15 cellular contexts compared by ENCODE assay signal in the genomic region with DNA sequence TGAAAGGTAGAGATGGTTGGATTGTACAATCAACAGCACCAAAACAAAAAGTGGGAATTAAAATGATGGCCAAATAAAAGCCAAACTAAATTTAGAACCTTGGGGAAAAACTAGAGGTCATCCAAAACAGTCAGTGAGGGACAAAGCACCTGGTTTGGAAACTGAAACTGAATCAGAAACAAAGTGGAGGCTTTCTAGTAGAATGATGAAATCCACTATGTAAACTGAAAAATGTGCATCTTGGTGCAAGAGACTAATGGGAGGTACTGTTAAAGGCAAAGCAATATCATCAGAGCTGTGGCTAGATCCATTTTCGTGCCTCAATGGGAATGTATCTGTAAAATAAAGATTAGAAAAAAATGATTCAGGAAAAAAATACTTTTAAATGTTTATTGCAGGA.
DNase-seq lines count a peak whose midpoint lies in the region; ATAC-seq lines count a peak whose summit lies in the region.
"Had no signal": no experiment of that assay in that cellular context is flagged by ENCODE, and none has a peak within 500 bp of the region (broad histone marks: within the 10 kb centered on the region; RNA-seq: fewer than 3 reads in every experiment).

No MANE protein-coding gene starts in this region.

- peaks cover 12% of the 10 kb centered on the region for H3K9me3 Mint-ChIP-seq in natural killer cell treated with Interleukin-12 subunit alpha and Interleukin-12 subunit beta and Interleukin-15 and Interleukin-18, amount 100 ng/mL, for 72 hours

- H3K36me3 Mint-ChIP-seq in natural killer cell treated with Interleukin-12 subunit alpha and Interleukin-12 subunit beta and Interleukin-15 and Interleukin-18, amount 100 ng/mL, for 72 hours = no peaks in the 10 kb centered on the region

- DNase-seq in ELR (ENCODE audit: low read depth) = peak; percentile 13
- peak; percentile 12 for DNase-seq in RPMI8226
- DNase-seq in natural killer cell treated with Interleukin-12 subunit alpha and Interleukin-12 subunit beta and Interleukin-15 and Interleukin-18, amount 100 ng/mL, for 72 hours (ENCODE audit: low spot score) = no peak
- DNase-seq in GDM1 (lab: John Stamatoyannopoulos, UW) = no peak
- DNase-seq in activated CD4-positive, alpha-beta T cell treated with anti-CD3 and anti-CD28 coated beads, Interleukin-2, amount 50 U/mL, for 4 hours = no peak
- no peak for DNase-seq in NCI-H2029 (lab: John Stamatoyannopoulos, UW)
- DNase-seq: activated CD8-positive, alpha-beta memory T cell treated with anti-CD3 and anti-CD28 coated beads for 24 hours; activated gamma-delta T cell treated with Interleukin-2 at 50 U/mL for 16 hours; brain microvascular endothelial cell; NCI-H146; NCI-H510A treated with DMSO at 0.1 percent for 48 hours; uterus had no signal

- peak; percentile 90 for ATAC-seq in GM19438 (IDR thresholded peaks at IDR 0.05; ENCODE audit: low read depth, unreplicated experiment)
- ATAC-seq in HG02973 (IDR thresholded peaks at IDR 0.05; ENCODE audit: unreplicated experiment) = peak; percentile 95
- no peak for ATAC-seq in natural killer cell treated with Interleukin-12 subunit alpha and Interleukin-12 subunit beta and Interleukin-15 and Interleukin-18, amount 100 ng/mL, for 72 hours
- ATAC-seq: Panc1 had no signal

- peaks cover 0 to 7% of the 10 kb centered on the region in 2 donors for H3K4me1 Mint-ChIP-seq in natural killer cell treated with Interleukin-12 subunit alpha and Interleukin-12 subunit beta and Interleukin-15 and Interleukin-18, amount 100 ng/mL, for 72 hours (ENCODE audit: low read depth in 2 of 2)

- H3K4me3 Mint-ChIP-seq in natural killer cell treated with Interleukin-12 subunit alpha and Interleukin-12 subunit beta and Interleukin-15 and Interleukin-18, amount 100 ng/mL, for 72 hours = no peak overlapping the region

- no peaks in the 10 kb centered on the region for H3K27me3 Mint-ChIP-seq in natural killer cell treated with Interleukin-12 subunit alpha and Interleukin-12 subunit beta and Interleukin-15 and Interleukin-18, amount 100 ng/mL, for 72 hours

- H3K27ac Mint-ChIP-seq in natural killer cell treated with Interleukin-12 subunit alpha and Interleukin-12 subunit beta and Interleukin-15 and Interleukin-18, amount 100 ng/mL, for 72 hours = no peak overlapping the region

Comparison
In these comparisons a context has a peak if more than half of its experiments do, and no peak if none do; other contexts are left out.
1. DNase-seq: peak in ELR (single experiment) and RPMI8226 (single experiment); none in natural killer cell treated with Interleukin-12 subunit alpha and Interleukin-12 subunit beta and Interleukin-15 and Interleukin-18, amount 100 ng/mL, for 72 hours (single experiment), GDM1 (single experiment), activated CD4-positive, alpha-beta T cell treated with anti-CD3 and anti-CD28 coated beads, Interleukin-2, amount 50 U/mL, for 4 hours (0 of 2) and NCI-H2029 (single experiment).
2. ATAC-seq: peak in GM19438 (single experiment) and HG02973 (single experiment); none in natural killer cell treated with Interleukin-12 subunit alpha and Interleukin-12 subunit beta and Interleukin-15 and Interleukin-18, amount 100 ng/mL, for 72 hours (0 of 2).